In the genomic region with DNA sequence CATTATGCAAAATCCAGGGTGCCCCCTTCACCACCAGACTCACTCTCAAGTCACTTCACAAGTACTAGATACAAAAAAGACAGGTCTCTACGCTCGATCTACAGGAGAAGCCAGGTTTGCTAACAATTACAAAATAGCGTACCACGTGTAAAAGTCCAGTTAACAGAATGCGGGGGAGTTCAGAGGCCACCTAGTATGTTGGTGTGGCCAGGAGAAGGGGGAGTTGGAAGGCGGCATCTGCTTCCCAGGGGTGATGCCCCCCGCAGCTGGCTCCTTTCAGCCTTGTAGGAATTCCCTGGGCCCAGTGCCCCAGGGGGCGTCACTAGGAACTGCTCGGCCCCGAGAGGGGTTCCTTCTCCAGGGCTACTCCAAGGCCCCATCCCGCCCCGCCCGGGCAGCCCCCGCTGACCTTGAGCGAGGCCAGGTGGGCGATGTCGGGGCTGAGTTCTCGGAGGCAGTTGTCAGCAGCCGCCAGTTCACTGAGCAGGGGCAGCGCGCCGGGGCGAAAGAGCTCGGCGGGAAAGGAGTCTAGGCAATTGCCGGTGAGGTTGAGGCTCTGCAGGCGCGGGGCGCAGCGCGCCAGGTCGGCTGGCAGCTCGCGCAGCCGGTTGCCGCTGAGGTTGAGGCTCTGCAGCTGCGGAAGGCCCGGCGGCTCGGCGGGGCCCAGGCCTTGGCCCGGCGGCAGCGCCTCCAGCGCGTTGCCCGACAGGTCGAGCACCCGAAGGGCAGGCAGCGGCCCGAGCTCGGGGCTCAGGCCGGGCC, we compare ENCODE assay signal across 1 cellular context.
TF ChIP-seq lines count a peak whose summit lies in the region.

No MANE protein-coding gene starts in this region.

TF ChIP-seq in WTC11, 78 proteins besides CTCF, POLR2A, EP300 and RAD21 (continued from another document):
- TF ChIP-seq, protein P1, sequence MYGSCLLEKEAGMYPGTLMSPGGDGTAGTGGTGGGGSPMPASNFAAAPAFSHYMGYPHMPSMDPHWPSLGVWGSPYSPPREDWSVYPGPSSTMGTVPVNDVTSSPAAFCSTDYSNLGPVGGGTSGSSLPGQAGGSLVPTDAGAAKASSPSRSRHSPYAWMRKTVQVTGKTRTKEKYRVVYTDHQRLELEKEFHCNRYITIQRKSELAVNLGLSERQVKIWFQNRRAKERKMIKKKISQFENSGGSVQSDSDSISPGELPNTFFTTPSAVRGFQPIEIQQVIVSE (CRISPR knock-in tag; IDR thresholded peaks at IDR 0.05; ENCODE audit: borderline replicate concordance), result no peak
- no peak for TF ChIP-seq MYBL2 (CRISPR knock-in tag; IDR thresholded peaks at IDR 0.05)
- TF ChIP-seq ZNF263 (CRISPR knock-in tag; IDR thresholded peaks at IDR 0.05; ENCODE audit: low read depth), result 0 out of 2 replicates have a peak, but pooled peaks have one; percentile 30
- TF ChIP-seq ZNF121 (CRISPR knock-in tag; IDR thresholded peaks at IDR 0.05), result no peak
- no peak for TF ChIP-seq SP1 (CRISPR knock-in tag; conservative IDR thresholded peaks at IDR 0.05)
- TF ChIP-seq, protein P2, sequence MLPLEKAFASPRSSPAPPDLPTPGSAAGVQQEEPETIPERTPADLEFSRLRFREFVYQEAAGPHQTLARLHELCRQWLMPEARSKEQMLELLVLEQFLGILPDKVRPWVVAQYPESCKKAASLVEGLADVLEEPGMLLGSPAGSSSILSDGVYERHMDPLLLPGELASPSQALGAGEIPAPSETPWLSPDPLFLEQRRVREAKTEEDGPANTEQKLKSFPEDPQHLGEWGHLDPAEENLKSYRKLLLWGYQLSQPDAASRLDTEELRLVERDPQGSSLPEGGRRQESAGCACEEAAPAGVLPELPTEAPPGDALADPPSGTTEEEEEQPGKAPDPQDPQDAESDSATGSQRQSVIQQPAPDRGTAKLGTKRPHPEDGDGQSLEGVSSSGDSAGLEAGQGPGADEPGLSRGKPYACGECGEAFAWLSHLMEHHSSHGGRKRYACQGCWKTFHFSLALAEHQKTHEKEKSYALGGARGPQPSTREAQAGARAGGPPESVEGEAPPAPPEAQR (CRISPR knock-in tag; IDR thresholded peaks at IDR 0.05), result no peak
- TF ChIP-seq NFYB (CRISPR knock-in tag; conservative IDR thresholded peaks at IDR 0.05; ENCODE audit: low read depth), result 0 out of 2 replicates have a peak, but pooled peaks have one; percentile 18
- no peak for TF ChIP-seq FOXP1 (CRISPR knock-in tag; IDR thresholded peaks at IDR 0.05; ENCODE audit: borderline replicate concordance)
- TF ChIP-seq ZNF423 (CRISPR knock-in tag; IDR thresholded peaks at IDR 0.05), result peak; percentile 38; the same call in 1 of the 2 replicates
- no peak for TF ChIP-seq FOXK1 (CRISPR knock-in tag; IDR thresholded peaks at IDR 0.05)
TF ChIP-seq in WTC11: peak in this region for 4.
